18 cellular contexts compared by ENCODE assay signal in the genomic region with DNA sequence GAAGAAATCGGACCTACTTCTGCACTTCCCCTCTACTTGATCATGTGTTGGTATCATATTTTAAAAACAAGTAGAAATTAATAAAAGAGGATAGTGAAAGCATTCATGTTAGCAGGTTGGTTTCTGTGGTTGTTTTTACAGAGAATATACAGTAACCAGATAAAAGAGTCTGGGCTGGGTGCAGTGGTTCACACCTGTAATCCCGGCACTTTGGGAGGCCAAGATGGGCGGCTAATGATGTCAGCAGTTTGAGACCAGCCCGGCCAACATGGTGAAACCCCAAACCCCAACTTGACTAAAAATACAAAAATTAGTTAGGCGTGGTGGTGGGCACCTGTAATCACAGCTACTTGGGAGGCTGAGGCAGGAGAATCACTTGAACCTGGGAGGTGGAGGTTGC. TPM values are rescaled to one million over a fixed set of nuclear protein-coding genes. Genes with fewer than 3 reads are reported as not detected.
DNase-seq lines count a peak whose midpoint lies in the region; ATAC-seq and TF ChIP-seq lines count a peak whose summit lies in the region.
"Had no signal": no experiment of that assay in that cellular context is flagged by ENCODE, and none has a peak within 500 bp of the region (broad histone marks: within the 10 kb centered on the region; RNA-seq: fewer than 3 reads in every experiment).

No MANE protein-coding gene starts in this region.

- H3K27ac ChIP-seq in MM.1S (ENCODE audit: low read length) (no peak overlapping the region), right cardiac atrium (ENCODE audit: low read length) (no peak overlapping the region)
- H3K27ac ChIP-seq: heart left ventricle, Peyer's patch, SJSA1, WERI-Rb-1 had no signal

- peak in 2 of 3 donors; percentile 2 to 8 for DNase-seq in stimulated activated CD4-positive, alpha-beta T cell treated with anti-CD3 and anti-CD28 coated beads, Interleukin-12 subunit alpha, Interleukin-12 subunit beta, amount 100 ng/mL, for 48 hours (ENCODE audit: low read depth in 2 of 3, low spot score in 1 of 3)
- DNase-seq in stimulated activated CD4-positive, alpha-beta T cell treated with anti-CD3 and anti-CD28 coated beads, Interleukin-4, amount 100 ng/mL, for 1 hour = no peak
- DNase-seq in MM.1S (peak; percentile 54), right cardiac atrium (no peak), C1 segment of cervical spinal cord (lab: John Stamatoyannopoulos, UW) (no peak)
- peak in 1 of 2 donors; percentile 18 for DNase-seq in activated naive CD4-positive, alpha-beta T cell treated with anti-CD3 and anti-CD28 coated beads, Interleukin-2, amount 50 U/mL, for 72 hours (ENCODE audit: low spot score in 2 of 2)
- peak; percentile 42 for DNase-seq in stimulated activated CD8-positive, alpha-beta memory T cell treated with anti-CD3 and anti-CD28 coated beads, Interleukin-4, amount 100 ng/mL, for 48 hours
- DNase-seq: EL, heart left ventricle, midbrain, NCI-H510A treated with DMSO at 0.1 percent for 48 hours, Peyer's patch, substantia nigra, WERI-Rb-1 had no signal

- H3K9ac ChIP-seq in MM.1S (ENCODE audit: low read length) = no peak overlapping the region

- H3K36me3 Mint-ChIP-seq in activated naive CD4-positive, alpha-beta T cell treated with anti-CD3 and anti-CD28 coated beads, Interleukin-2, amount 50 U/mL, for 72 hours = no peaks in the 10 kb centered on the region

- intact Hi-C loops in right cardiac atrium (cut with DNase I) = no loop called here

- H3K4me1 ChIP-seq in MM.1S (ENCODE audit: low read length) (peaks cover 14% of the 10 kb centered on the region), right cardiac atrium (ENCODE audit: control insufficient read depth, insufficient read depth, low read length) (no peaks in the 10 kb centered on the region)
- H3K4me1 ChIP-seq: Peyer's patch had no signal

- no peaks in the 10 kb centered on the region for H3K36me3 ChIP-seq in MM.1S (replicated peaks; ENCODE audit: insufficient read depth, low read length)
- H3K36me3 ChIP-seq: heart left ventricle, Peyer's patch, SJSA1, WERI-Rb-1 had no signal

- H3K27ac Mint-ChIP-seq in activated naive CD4-positive, alpha-beta T cell treated with anti-CD3 and anti-CD28 coated beads, Interleukin-2, amount 50 U/mL, for 72 hours = no peak overlapping the region
- H3K27ac Mint-ChIP-seq: dendritic cell treated with granulocyte-macrophage colony-stimulating factor and Interleukin-4, amounts not matched to agents 40 ng/mL and 50 ng/mL, for 4 days had no signal

- no peaks in the 10 kb centered on the region; the same call in 1 of the 2 replicates for H3F3A ChIP-seq in MM.1S (ENCODE audit: insufficient read depth, low read length)

- H3K9me2 ChIP-seq in MM.1S (replicated peaks; ENCODE audit: insufficient read depth, low read length) = no peaks in the 10 kb centered on the region

- no peaks in the 10 kb centered on the region for H3K9me3 Mint-ChIP-seq in activated naive CD4-positive, alpha-beta T cell treated with anti-CD3 and anti-CD28 coated beads, Interleukin-2, amount 50 U/mL, for 72 hours
- H3K9me3 Mint-ChIP-seq: dendritic cell treated with granulocyte-macrophage colony-stimulating factor and Interleukin-4, amounts not matched to agents 40 ng/mL and 50 ng/mL, for 4 days; neural crest cell had no signal

- no peak overlapping the region for H2AFZ ChIP-seq in MM.1S (ENCODE audit: low read length)

- TF ChIP-seq CTCF in MM.1S (IDR thresholded peaks at IDR 0.05; ENCODE audit: low read length) = no peak

- no peaks in the 10 kb centered on the region for H4K20me1 ChIP-seq in MM.1S (ENCODE audit: insufficient read depth, low read length)

- ATAC-seq in activated naive CD4-positive, alpha-beta T cell treated with anti-CD3 and anti-CD28 coated beads, Interleukin-2, amount 50 U/mL, for 72 hours = peak; percentile 89
- no peak for ATAC-seq in right cardiac atrium
- ATAC-seq: heart left ventricle, left lobe of liver had no signal

- H3K79me2 ChIP-seq in MM.1S (ENCODE audit: low read length) = no peaks in the 10 kb centered on the region

- H3K9me3 ChIP-seq in MM.1S (replicated peaks; ENCODE audit: insufficient read depth, low read length) = no peaks in the 10 kb centered on the region
- H3K9me3 ChIP-seq in right cardiac atrium (ENCODE audit: control insufficient read depth, low read length) = no peaks in the 10 kb centered on the region
- H3K9me3 ChIP-seq: heart left ventricle, Peyer's patch, SJSA1 had no signal

- WGBS in right cardiac atrium = 91% methylated on average over 5 of the region's 5 CpGs

- 0 out of 2 replicates have a peak overlapping the region, but pooled peaks have one; percentile 1 for H3K4me2 ChIP-seq in MM.1S (ENCODE audit: low read depth, low read length)

- H3K27me3 ChIP-seq in MM.1S (replicated peaks; ENCODE audit: insufficient read depth, low read length) (no peaks in the 10 kb centered on the region), right cardiac atrium (ENCODE audit: control insufficient read depth, insufficient read depth) (no peaks in the 10 kb centered on the region)
- H3K27me3 ChIP-seq: heart left ventricle, Peyer's patch, SJSA1 had no signal

- no peak overlapping the region for H3K4me3 ChIP-seq in MM.1S (ENCODE audit: low read length)
- H3K4me3 ChIP-seq in right cardiac atrium (ENCODE audit: low read length) = no peak overlapping the region
- H3K4me3 ChIP-seq: heart left ventricle, Peyer's patch, SJSA1 had no signal

RNA-seq across cellular contexts. Expression of gene LRP6, which starts 55.9 kb away (rescaled TPM):
- total RNA-seq in activated naive CD4-positive, alpha-beta T cell treated with anti-CD3 and anti-CD28 coated beads, Interleukin-2, amount 50 U/mL, for 72 hours = 1 to 10 TPM; 4.1 to 5.4 TPM
- 10 to 100 TPM; 18.3 to 23.9 (median 21.1) TPM for total RNA-seq in right cardiac atrium
- polyA plus RNA-seq in right cardiac atrium = 4.0 TPM

Comparison
In these comparisons a context has a peak if more than half of its experiments do, and no peak if none do; other contexts are left out.
1. DNase-seq: peak in stimulated activated CD4-positive, alpha-beta T cell treated with anti-CD3 and anti-CD28 coated beads, Interleukin-12 subunit alpha, Interleukin-12 subunit beta, amount 100 ng/mL, for 48 hours (2 of 3), MM.1S (single experiment) and stimulated activated CD8-positive, alpha-beta memory T cell treated with anti-CD3 and anti-CD28 coated beads, Interleukin-4, amount 100 ng/mL, for 48 hours (single experiment); none in stimulated activated CD4-positive, alpha-beta T cell treated with anti-CD3 and anti-CD28 coated beads, Interleukin-4, amount 100 ng/mL, for 1 hour (single experiment), right cardiac atrium (0 of 3) and C1 segment of cervical spinal cord (0 of 14).
2. ATAC-seq: peak in activated naive CD4-positive, alpha-beta T cell treated with anti-CD3 and anti-CD28 coated beads, Interleukin-2, amount 50 U/mL, for 72 hours (2 of 2); none in right cardiac atrium (0 of 2).